ENCODE assay signal across 8 cellular contexts in genomic region chr1:155006601-155007101, GRCh38. TPM values are rescaled to one million over a fixed set of nuclear protein-coding genes. Genes with fewer than 3 reads are reported as not detected.
DNase-seq lines count a peak whose midpoint lies in the region; ATAC-seq lines count a peak whose summit lies in the region.

No MANE protein-coding gene starts in this region.

- peak overlapping the region; percentile 26 to 98 (median 93) for H3K27ac Mint-ChIP-seq in naive thymus-derived CD4-positive, alpha-beta T cell

- H3K27me3 ChIP-seq in naive thymus-derived CD4-positive, alpha-beta T cell (ENCODE audit: control insufficient read depth in 2 of 2, insufficient read depth in 2 of 2, low read length in 2 of 2): no peaks in the 10 kb centered on the region

- peak overlapping the region; percentile 83 for H3K27ac ChIP-seq in naive thymus-derived CD4-positive, alpha-beta T cell (ENCODE audit: low read depth, low read length)

- peaks cover 23 to 63% (median 50%) of the 10 kb centered on the region in 7 donors for H3K4me1 Mint-ChIP-seq in naive thymus-derived CD4-positive, alpha-beta T cell

- peaks cover 0 to 18% (median 0%) of the 10 kb centered on the region in 3 experiments for H3K36me3 ChIP-seq in naive thymus-derived CD4-positive, alpha-beta T cell (ENCODE audit: control insufficient read depth in 2 of 3, insufficient read depth in 3 of 3, low read length in 3 of 3)

- H3K9me3 Mint-ChIP-seq in naive thymus-derived CD4-positive, alpha-beta T cell: no peaks in the 10 kb centered on the region

- H3K9me3 ChIP-seq in naive thymus-derived CD4-positive, alpha-beta T cell (ENCODE audit: control insufficient read depth in 2 of 3, low read length in 3 of 3): no peaks in the 10 kb centered on the region

- intact Hi-C loops in naive thymus-derived CD4-positive, alpha-beta T cell (cut with micrococcal nuclease): loop anchor here (1.0 to 10.0 kb wide), 3 partner anchors 11 to 1498 kb away; partner anchors contain the start of gene MEF2D (in 1 of the 2)
- intact Hi-C loops in posterior vena cava (cut with DNase I): loop anchor here in 1 of 2 donors (5.0 kb wide), 1 partner anchor 44 kb away; the partner anchor contains the start of gene PYGO2

- POLR2A ChIA-PET in naive thymus-derived CD4-positive, alpha-beta T cell (lab: Charles Lee): interaction anchor here (0.6 to 18.2 kb wide), 12 partner anchors 9 to 928 kb away, joined by 3 to 270 read pairs (median 4); partner anchors contain the start of genes FLAD1, KHDC4, PBXIP1 and PMVK

- ATAC-seq in naive thymus-derived CD4-positive, alpha-beta T cell: peak; percentile 39

- H3K4me3 ChIP-seq in naive thymus-derived CD4-positive, alpha-beta T cell (ENCODE audit: low read length): no peak overlapping the region

- peak overlapping the region; percentile 40 to 99 (median 88) for H3K4me3 Mint-ChIP-seq in naive thymus-derived CD4-positive, alpha-beta T cell

- peaks cover 44 to 50% of the 10 kb centered on the region in 2 donors for H3K4me1 ChIP-seq in naive thymus-derived CD4-positive, alpha-beta T cell (ENCODE audit: control insufficient read depth in 2 of 2, insufficient read depth in 2 of 2, low read length in 2 of 2)

- H3K27me3 Mint-ChIP-seq in naive thymus-derived CD4-positive, alpha-beta T cell: no peaks in the 10 kb centered on the region

- CTCF ChIA-PET in naive thymus-derived CD4-positive, alpha-beta T cell (lab: Charles Lee): interaction anchor here (1.0 to 17.9 kb wide), 4 partner anchors 8 to 45 kb away, joined by 3 to 291 read pairs (median 4); partner anchors contain the start of genes FLAD1 and PYGO2

- H3K36me3 Mint-ChIP-seq in naive thymus-derived CD4-positive, alpha-beta T cell: peaks cover 0 to 34% (median 0%) of the 10 kb centered on the region in 5 donors

- DNase-seq in NCI-H1105 treated with DMSO at 0.1 percent for 48 hours (lab: John Stamatoyannopoulos, UW) (peak; percentile 2), NCI-H1105 (lab: John Stamatoyannopoulos, UW) (no peak), RKO (ENCODE audit: low spot score) (peak; percentile 55), NCI-H1417 treated with DMSO at 0.1 percent for 48 hours (lab: John Stamatoyannopoulos, UW) (no peak), activated gamma-delta T cell (lab: John Stamatoyannopoulos, UW) (no peak), posterior vena cava (ENCODE audit: low spot score) (no peak)
- DNase-seq in central memory CD4-positive, alpha-beta T cell: peak; percentile 43
- DNase-seq in naive thymus-derived CD4-positive, alpha-beta T cell: peak in 7 of 9 donors; percentile 43 to 60 (median 56)

RNA-seq across cellular contexts. Expression of gene ZBTB7B, which starts 4.0 kb away (rescaled TPM):
- total RNA-seq in naive thymus-derived CD4-positive, alpha-beta T cell: 100 to 1,000 TPM in 1 of 5 experiments, 10 to 100 TPM in 4; 42.7 to 139 (median 61.0) TPM
- polyA plus RNA-seq in naive thymus-derived CD4-positive, alpha-beta T cell: 1 to 10 TPM; 3.0 to 6.7 TPM
- total RNA-seq in posterior vena cava: 10 to 100 TPM; 50.5 to 72.8 TPM

RNA-seq across cellular contexts. Expression of gene LENEP, which starts 13.3 kb away (rescaled TPM):
- total RNA-seq in naive thymus-derived CD4-positive, alpha-beta T cell: 1 to 10 TPM in 3 of 5 experiments, not detected in 2; 1.4 to 3.2 (median 2.6) TPM
- polyA plus RNA-seq in naive thymus-derived CD4-positive, alpha-beta T cell: not detected
- total RNA-seq in posterior vena cava: not detected

RNA-seq across cellular contexts. Expression of gene FLAD1, which starts 23.5 kb away (rescaled TPM):
- 10 to 100 TPM; 24.4 to 50.2 (median 50.0) TPM for total RNA-seq in naive thymus-derived CD4-positive, alpha-beta T cell
- 10 to 100 TPM; 33.3 to 45.8 TPM for polyA plus RNA-seq in naive thymus-derived CD4-positive, alpha-beta T cell
- total RNA-seq in posterior vena cava: 10 to 100 TPM; 18.3 to 21.6 TPM

RNA-seq across cellular contexts. Expression of gene DCST2, which starts 26.9 kb away (rescaled TPM):
- 1 to 10 TPM in 4 of 5 experiments, under 1 TPM in 1; 0.22 to 3.3 (median 2.4) TPM for total RNA-seq in naive thymus-derived CD4-positive, alpha-beta T cell
- not detected for polyA plus RNA-seq in naive thymus-derived CD4-positive, alpha-beta T cell
- total RNA-seq in posterior vena cava: 1 to 10 TPM in 1 of 2 donors, under 1 TPM in 1; 0.48 to 1.1 TPM

RNA-seq across cellular contexts. Expression of gene DCST1, which starts 27.0 kb away (rescaled TPM):
- under 1 TPM in 3 of 5 experiments, not detected in 2; 0.19 to 0.78 (median 0.42) TPM for total RNA-seq in naive thymus-derived CD4-positive, alpha-beta T cell
- not detected for polyA plus RNA-seq in naive thymus-derived CD4-positive, alpha-beta T cell
- total RNA-seq in posterior vena cava: not detected

Comparison
In these comparisons a context has a peak if more than half of its experiments do, and no peak if none do; other contexts are left out.
1. DNase-seq: peak in NCI-H1105 treated with DMSO at 0.1 percent for 48 hours (single experiment), RKO (single experiment), central memory CD4-positive, alpha-beta T cell (single experiment) and naive thymus-derived CD4-positive, alpha-beta T cell (7 of 9); none in NCI-H1105 (single experiment), NCI-H1417 treated with DMSO at 0.1 percent for 48 hours (single experiment), activated gamma-delta T cell (single experiment) and posterior vena cava (single experiment).